In the genomic region with DNA sequence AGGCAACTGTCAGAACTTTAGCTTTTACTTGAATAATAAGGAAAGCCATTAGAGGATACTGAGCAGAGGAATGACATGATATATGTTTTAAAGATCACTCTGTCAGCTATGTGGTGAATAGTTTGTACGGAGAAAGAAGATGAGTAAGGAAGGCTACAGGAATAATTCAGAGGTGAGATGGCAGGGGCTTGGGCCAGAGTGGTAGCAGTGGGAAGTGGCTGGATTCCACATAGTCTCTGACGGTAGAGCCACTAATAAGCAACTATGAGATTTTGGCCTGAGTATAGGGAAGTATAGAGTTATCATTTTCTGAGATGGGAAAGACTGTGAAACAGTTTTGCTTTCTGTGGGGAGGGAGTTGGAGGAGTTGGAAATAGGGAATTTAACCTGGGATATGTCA, we compare ENCODE assay signal across 1 cellular context.
TF ChIP-seq lines count a peak whose summit lies in the region.

No MANE protein-coding gene starts in this region.

TF ChIP-seq in HepG2, 621 proteins besides CTCF, POLR2A, EP300 and RAD21:
- TF ChIP-seq FLYWCH1 (CRISPR knock-in tag; IDR thresholded peaks at IDR 0.05) = no peak
- no peak for TF ChIP-seq ZNF136 (CRISPR knock-in tag; IDR thresholded peaks at IDR 0.05; ENCODE audit: low read depth)
- TF ChIP-seq ZNF781 (CRISPR knock-in tag; IDR thresholded peaks at IDR 0.05; ENCODE audit: borderline replicate concordance, not compliant biosample characterization) = no peak
- TF ChIP-seq, protein P1, sequence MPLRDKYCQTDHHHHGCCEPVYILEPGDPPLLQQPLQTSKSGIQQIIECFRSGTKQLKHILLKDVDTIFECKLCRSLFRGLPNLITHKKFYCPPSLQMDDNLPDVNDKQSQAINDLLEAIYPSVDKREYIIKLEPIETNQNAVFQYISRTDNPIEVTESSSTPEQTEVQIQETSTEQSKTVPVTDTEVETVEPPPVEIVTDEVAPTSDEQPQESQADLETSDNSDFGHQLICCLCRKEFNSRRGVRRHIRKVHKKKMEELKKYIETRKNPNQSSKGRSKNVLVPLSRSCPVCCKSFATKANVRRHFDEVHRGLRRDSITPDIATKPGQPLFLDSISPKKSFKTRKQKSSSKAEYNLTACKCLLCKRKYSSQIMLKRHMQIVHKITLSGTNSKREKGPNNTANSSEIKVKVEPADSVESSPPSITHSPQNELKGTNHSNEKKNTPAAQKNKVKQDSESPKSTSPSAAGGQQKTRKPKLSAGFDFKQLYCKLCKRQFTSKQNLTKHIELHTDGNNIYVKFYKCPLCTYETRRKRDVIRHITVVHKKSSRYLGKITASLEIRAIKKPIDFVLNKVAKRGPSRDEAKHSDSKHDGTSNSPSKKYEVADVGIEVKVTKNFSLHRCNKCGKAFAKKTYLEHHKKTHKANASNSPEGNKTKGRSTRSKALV (CRISPR knock-in tag; IDR thresholded peaks at IDR 0.05) = no peak
- no peak for TF ChIP-seq ZBTB7A (CRISPR knock-in tag; IDR thresholded peaks at IDR 0.05)
- no peak for TF ChIP-seq SMAD1 (CRISPR knock-in tag; IDR thresholded peaks at IDR 0.05; ENCODE audit: borderline replicate concordance, low read depth)
- TF ChIP-seq, protein P2, sequence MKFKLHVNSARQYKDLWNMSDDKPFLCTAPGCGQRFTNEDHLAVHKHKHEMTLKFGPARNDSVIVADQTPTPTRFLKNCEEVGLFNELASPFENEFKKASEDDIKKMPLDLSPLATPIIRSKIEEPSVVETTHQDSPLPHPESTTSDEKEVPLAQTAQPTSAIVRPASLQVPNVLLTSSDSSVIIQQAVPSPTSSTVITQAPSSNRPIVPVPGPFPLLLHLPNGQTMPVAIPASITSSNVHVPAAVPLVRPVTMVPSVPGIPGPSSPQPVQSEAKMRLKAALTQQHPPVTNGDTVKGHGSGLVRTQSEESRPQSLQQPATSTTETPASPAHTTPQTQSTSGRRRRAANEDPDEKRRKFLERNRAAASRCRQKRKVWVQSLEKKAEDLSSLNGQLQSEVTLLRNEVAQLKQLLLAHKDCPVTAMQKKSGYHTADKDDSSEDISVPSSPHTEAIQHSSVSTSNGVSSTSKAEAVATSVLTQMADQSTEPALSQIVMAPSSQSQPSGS (CRISPR knock-in tag; IDR thresholded peaks at IDR 0.05) = no peak
- TF ChIP-seq ZBTB42 (CRISPR knock-in tag; IDR thresholded peaks at IDR 0.05) = no peak
- TF ChIP-seq ZNF430 (CRISPR knock-in tag; IDR thresholded peaks at IDR 0.05) = no peak
- no peak for TF ChIP-seq ZNF556 (CRISPR knock-in tag; IDR thresholded peaks at IDR 0.05; ENCODE audit: borderline replicate concordance)
- TF ChIP-seq, protein P3, sequence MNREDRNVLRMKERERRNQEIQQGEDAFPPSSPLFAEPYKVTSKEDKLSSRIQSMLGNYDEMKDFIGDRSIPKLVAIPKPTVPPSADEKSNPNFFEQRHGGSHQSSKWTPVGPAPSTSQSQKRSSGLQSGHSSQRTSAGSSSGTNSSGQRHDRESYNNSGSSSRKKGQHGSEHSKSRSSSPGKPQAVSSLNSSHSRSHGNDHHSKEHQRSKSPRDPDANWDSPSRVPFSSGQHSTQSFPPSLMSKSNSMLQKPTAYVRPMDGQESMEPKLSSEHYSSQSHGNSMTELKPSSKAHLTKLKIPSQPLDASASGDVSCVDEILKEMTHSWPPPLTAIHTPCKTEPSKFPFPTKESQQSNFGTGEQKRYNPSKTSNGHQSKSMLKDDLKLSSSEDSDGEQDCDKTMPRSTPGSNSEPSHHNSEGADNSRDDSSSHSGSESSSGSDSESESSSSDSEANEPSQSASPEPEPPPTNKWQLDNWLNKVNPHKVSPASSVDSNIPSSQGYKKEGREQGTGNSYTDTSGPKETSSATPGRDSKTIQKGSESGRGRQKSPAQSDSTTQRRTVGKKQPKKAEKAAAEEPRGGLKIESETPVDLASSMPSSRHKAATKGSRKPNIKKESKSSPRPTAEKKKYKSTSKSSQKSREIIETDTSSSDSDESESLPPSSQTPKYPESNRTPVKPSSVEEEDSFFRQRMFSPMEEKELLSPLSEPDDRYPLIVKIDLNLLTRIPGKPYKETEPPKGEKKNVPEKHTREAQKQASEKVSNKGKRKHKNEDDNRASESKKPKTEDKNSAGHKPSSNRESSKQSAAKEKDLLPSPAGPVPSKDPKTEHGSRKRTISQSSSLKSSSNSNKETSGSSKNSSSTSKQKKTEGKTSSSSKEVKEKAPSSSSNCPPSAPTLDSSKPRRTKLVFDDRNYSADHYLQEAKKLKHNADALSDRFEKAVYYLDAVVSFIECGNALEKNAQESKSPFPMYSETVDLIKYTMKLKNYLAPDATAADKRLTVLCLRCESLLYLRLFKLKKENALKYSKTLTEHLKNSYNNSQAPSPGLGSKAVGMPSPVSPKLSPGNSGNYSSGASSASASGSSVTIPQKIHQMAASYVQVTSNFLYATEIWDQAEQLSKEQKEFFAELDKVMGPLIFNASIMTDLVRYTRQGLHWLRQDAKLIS (CRISPR knock-in tag; IDR thresholded peaks at IDR 0.05) = no peak
- no peak for TF ChIP-seq REPIN1 (CRISPR knock-in tag; IDR thresholded peaks at IDR 0.05; ENCODE audit: borderline replicate concordance, low read depth)
- TF ChIP-seq HOXD1 (CRISPR knock-in tag; IDR thresholded peaks at IDR 0.05) = no peak
- TF ChIP-seq CCDC6 (CRISPR knock-in tag; IDR thresholded peaks at IDR 0.05) = no peak
- TF ChIP-seq HNRNPL (IDR thresholded peaks at IDR 0.05; ENCODE audit: low read depth, low read length) = no peak
- no peak for TF ChIP-seq KLF9 (CRISPR knock-in tag; IDR thresholded peaks at IDR 0.05; ENCODE audit: low read depth)
